Comparison of ENCODE assay signal across 1 cellular context in the genomic region with DNA sequence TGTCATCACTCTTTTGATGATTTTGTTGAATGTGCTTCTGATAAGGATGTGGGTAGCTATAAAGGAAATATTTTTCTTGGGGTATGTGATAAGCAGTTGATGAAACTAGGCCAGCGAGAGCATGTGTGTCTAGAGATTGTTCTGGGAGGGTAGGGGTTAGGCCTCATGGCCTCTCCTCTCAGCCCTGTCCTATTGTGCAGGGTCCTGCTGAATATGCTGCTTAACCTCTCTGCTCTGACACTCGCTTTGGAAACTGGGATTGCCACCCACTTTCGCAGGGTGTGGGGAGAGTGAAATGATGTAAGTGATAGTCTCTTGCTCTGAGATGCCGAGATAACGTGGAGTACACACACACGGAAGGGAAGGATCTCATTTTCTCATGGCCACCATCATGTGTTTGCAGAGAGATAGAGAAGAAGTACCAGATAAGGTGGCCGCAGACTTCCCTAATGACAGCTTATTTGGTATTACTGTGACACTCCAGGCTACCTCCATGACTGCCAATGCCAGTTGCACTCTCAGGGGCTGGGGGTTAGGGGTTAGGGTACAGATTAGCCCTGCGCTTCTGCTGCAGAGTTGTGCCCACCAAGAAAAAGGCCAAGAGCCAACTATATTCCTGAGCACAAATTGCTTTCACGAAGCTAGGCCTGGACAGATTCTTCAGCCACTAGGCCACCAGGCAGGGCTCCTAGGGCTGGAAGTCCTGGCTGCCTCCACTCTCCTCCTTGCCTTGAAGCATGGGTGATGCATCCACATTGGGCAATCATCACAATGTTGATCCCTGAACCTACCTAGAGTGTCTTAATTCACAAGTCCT.
A peak's percentile ranks its signal among the peaks of the same experiment; 100 is the strongest.
TF ChIP-seq lines count a peak whose summit lies in the region.

No MANE protein-coding gene starts in this region.

TF ChIP-seq in K562, 482 proteins besides CTCF, POLR2A, EP300 and RAD21 (continued from another document and continues in another):
- TF ChIP-seq, protein P1, sequence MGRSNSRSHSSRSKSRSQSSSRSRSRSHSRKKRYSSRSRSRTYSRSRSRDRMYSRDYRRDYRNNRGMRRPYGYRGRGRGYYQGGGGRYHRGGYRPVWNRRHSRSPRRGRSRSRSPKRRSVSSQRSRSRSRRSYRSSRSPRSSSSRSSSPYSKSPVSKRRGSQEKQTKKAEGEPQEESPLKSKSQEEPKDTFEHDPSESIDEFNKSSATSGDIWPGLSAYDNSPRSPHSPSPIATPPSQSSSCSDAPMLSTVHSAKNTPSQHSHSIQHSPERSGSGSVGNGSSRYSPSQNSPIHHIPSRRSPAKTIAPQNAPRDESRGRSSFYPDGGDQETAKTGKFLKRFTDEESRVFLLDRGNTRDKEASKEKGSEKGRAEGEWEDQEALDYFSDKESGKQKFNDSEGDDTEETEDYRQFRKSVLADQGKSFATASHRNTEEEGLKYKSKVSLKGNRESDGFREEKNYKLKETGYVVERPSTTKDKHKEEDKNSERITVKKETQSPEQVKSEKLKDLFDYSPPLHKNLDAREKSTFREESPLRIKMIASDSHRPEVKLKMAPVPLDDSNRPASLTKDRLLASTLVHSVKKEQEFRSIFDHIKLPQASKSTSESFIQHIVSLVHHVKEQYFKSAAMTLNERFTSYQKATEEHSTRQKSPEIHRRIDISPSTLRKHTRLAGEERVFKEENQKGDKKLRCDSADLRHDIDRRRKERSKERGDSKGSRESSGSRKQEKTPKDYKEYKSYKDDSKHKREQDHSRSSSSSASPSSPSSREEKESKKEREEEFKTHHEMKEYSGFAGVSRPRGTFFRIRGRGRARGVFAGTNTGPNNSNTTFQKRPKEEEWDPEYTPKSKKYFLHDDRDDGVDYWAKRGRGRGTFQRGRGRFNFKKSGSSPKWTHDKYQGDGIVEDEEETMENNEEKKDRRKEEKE (IDR thresholded peaks at IDR 0.05; ENCODE audit: borderline replicate concordance in 1 of 2, control insufficient read depth in 1 of 2, low read depth in 2 of 2, low read length in 1 of 2): no peak
- TF ChIP-seq DACH1 (IDR thresholded peaks at IDR 0.05; ENCODE audit: partially characterized antibody): peak; percentile 76
- TF ChIP-seq POLR2G (IDR thresholded peaks at IDR 0.05; ENCODE audit: low read depth, low read length): no peak
- peak; percentile 48; the same call in 1 of the 2 replicates for TF ChIP-seq BHLHE40 (IDR thresholded peaks at IDR 0.05; ENCODE audit: low read length)
- peak; percentile 90 for TF ChIP-seq BCOR (IDR thresholded peaks at IDR 0.05)
- TF ChIP-seq MBD2 (IDR thresholded peaks at IDR 0.05; ENCODE audit: borderline replicate concordance, low read depth): peak; percentile 90
- TF ChIP-seq TSC22D4 (tag; IDR thresholded peaks at IDR 0.05): no peak
- 0 out of 2 replicates have a peak, but pooled peaks have one; percentile 19 for TF ChIP-seq HDGF (IDR thresholded peaks at IDR 0.05)
- peak; percentile 66 for TF ChIP-seq DDX20 (tag; IDR thresholded peaks at IDR 0.05; ENCODE audit: low read depth)
- peak; percentile 76; the same call in 1 of the 2 replicates for TF ChIP-seq ZNF589 (CRISPR knock-in tag; IDR thresholded peaks at IDR 0.05; ENCODE audit: low read depth)
- TF ChIP-seq ZSCAN32 (CRISPR knock-in tag; IDR thresholded peaks at IDR 0.05): no peak; the same call in 1 of the 2 replicates
- TF ChIP-seq ZNF644 (tag; IDR thresholded peaks at IDR 0.05; ENCODE audit: low read depth): peak; percentile 91; the same call in 1 of the 2 replicates
- TF ChIP-seq, protein P2, sequence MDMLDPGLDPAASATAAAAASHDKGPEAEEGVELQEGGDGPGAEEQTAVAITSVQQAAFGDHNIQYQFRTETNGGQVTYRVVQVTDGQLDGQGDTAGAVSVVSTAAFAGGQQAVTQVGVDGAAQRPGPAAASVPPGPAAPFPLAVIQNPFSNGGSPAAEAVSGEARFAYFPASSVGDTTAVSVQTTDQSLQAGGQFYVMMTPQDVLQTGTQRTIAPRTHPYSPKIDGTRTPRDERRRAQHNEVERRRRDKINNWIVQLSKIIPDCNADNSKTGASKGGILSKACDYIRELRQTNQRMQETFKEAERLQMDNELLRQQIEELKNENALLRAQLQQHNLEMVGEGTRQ (CRISPR knock-in tag; IDR thresholded peaks at IDR 0.05): no peak
- TF ChIP-seq MYNN (IDR thresholded peaks at IDR 0.05): peak; percentile 94
- TF ChIP-seq MYNN (CRISPR knock-in tag; IDR thresholded peaks at IDR 0.05): no peak
- no peak for TF ChIP-seq SREBF1 (IDR thresholded peaks at IDR 0.05; ENCODE audit: borderline replicate concordance, low read depth, low read length)
- TF ChIP-seq FIP1L1 (IDR thresholded peaks at IDR 0.05; ENCODE audit: low read depth, low read length, poor library complexity, severe bottlenecking): no peak
- no peak for TF ChIP-seq HNRNPL (IDR thresholded peaks at IDR 0.05; ENCODE audit: low read depth, low read length)
- TF ChIP-seq ATF7 (IDR thresholded peaks at IDR 0.05): peak; percentile 96
- TF ChIP-seq HDAC2 (IDR thresholded peaks at IDR 0.05): peak; percentile 97
- no peak for TF ChIP-seq COPS2 (conservative IDR thresholded peaks at IDR 0.05)
- TF ChIP-seq HDAC3 (IDR thresholded peaks at IDR 0.05; ENCODE audit: borderline replicate concordance, partially characterized antibody): peak; percentile 94
- TF ChIP-seq ARHGAP35 (IDR thresholded peaks at IDR 0.05; ENCODE audit: partially characterized antibody): no peak
- TF ChIP-seq TEAD4 (IDR thresholded peaks at IDR 0.05; ENCODE audit: low read length): peak; percentile 96
- TF ChIP-seq TEAD4 (CRISPR knock-in tag; IDR thresholded peaks at IDR 0.05; ENCODE audit: borderline replicate concordance): no peak
- peak; percentile 89 for TF ChIP-seq NEUROD1 (IDR thresholded peaks at IDR 0.05; ENCODE audit: borderline replicate concordance, low read depth, low read length, partially characterized antibody)
- peak; percentile 76 to 92 for TF ChIP-seq ARNT (IDR thresholded peaks at IDR 0.05)
- no peak for TF ChIP-seq XRCC5 (IDR thresholded peaks at IDR 0.05; ENCODE audit: low read depth, low read length)
- TF ChIP-seq, protein P3, sequence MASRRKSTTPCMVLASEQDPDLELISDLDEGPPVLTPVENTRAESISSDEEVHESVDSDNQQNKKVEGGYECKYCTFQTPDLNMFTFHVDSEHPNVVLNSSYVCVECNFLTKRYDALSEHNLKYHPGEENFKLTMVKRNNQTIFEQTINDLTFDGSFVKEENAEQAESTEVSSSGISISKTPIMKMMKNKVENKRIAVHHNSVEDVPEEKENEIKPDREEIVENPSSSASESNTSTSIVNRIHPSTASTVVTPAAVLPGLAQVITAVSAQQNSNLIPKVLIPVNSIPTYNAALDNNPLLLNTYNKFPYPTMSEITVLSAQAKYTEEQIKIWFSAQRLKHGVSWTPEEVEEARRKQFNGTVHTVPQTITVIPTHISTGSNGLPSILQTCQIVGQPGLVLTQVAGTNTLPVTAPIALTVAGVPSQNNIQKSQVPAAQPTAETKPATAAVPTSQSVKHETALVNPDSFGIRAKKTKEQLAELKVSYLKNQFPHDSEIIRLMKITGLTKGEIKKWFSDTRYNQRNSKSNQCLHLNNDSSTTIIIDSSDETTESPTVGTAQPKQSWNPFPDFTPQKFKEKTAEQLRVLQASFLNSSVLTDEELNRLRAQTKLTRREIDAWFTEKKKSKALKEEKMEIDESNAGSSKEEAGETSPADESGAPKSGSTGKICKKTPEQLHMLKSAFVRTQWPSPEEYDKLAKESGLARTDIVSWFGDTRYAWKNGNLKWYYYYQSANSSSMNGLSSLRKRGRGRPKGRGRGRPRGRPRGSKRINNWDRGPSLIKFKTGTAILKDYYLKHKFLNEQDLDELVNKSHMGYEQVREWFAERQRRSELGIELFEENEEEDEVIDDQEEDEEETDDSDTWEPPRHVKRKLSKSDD (conservative IDR thresholded peaks at IDR 0.05; ENCODE audit: low read length): 0 out of 2 replicates have a peak, but pooled peaks have one; percentile 28
- TF ChIP-seq CHD4 (IDR thresholded peaks at IDR 0.05; ENCODE audit: insufficient read depth, insufficient replicate concordance, low read depth, low read length, poor library complexity, severe bottlenecking): no peak
- no peak for TF ChIP-seq ZNF217 (CRISPR knock-in tag; IDR thresholded peaks at IDR 0.05)
- no peak for TF ChIP-seq KAT2B (IDR thresholded peaks at IDR 0.05; ENCODE audit: low read depth, low read length)
- no peak for TF ChIP-seq SNRNP70 (optimal IDR thresholded peaks at IDR 0.05; ENCODE audit: low read depth, low read length)
- peak; percentile 98 for TF ChIP-seq GATAD2A (IDR thresholded peaks at IDR 0.05)
- TF ChIP-seq, protein P4, sequence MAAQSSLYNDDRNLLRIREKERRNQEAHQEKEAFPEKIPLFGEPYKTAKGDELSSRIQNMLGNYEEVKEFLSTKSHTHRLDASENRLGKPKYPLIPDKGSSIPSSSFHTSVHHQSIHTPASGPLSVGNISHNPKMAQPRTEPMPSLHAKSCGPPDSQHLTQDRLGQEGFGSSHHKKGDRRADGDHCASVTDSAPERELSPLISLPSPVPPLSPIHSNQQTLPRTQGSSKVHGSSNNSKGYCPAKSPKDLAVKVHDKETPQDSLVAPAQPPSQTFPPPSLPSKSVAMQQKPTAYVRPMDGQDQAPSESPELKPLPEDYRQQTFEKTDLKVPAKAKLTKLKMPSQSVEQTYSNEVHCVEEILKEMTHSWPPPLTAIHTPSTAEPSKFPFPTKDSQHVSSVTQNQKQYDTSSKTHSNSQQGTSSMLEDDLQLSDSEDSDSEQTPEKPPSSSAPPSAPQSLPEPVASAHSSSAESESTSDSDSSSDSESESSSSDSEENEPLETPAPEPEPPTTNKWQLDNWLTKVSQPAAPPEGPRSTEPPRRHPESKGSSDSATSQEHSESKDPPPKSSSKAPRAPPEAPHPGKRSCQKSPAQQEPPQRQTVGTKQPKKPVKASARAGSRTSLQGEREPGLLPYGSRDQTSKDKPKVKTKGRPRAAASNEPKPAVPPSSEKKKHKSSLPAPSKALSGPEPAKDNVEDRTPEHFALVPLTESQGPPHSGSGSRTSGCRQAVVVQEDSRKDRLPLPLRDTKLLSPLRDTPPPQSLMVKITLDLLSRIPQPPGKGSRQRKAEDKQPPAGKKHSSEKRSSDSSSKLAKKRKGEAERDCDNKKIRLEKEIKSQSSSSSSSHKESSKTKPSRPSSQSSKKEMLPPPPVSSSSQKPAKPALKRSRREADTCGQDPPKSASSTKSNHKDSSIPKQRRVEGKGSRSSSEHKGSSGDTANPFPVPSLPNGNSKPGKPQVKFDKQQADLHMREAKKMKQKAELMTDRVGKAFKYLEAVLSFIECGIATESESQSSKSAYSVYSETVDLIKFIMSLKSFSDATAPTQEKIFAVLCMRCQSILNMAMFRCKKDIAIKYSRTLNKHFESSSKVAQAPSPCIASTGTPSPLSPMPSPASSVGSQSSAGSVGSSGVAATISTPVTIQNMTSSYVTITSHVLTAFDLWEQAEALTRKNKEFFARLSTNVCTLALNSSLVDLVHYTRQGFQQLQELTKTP (IDR thresholded peaks at IDR 0.05; ENCODE audit: low read depth in 1 of 2, partially characterized antibody in 2 of 2): peak; percentile 64 to 92
- peak; percentile 84 for TF ChIP-seq EP400 (IDR thresholded peaks at IDR 0.05)
- no peak for TF ChIP-seq RFX7 (CRISPR knock-in tag; IDR thresholded peaks at IDR 0.05)
- no peak for TF ChIP-seq ZNF778 (CRISPR knock-in tag; IDR thresholded peaks at IDR 0.05)
- peak; percentile 60; the same call in 1 of the 2 replicates for TF ChIP-seq DIDO1 (tag; IDR thresholded peaks at IDR 0.05; ENCODE audit: low read depth)
- peak; percentile 78 for TF ChIP-seq GABPB1 (CRISPR knock-in tag; IDR thresholded peaks at IDR 0.05)
- TF ChIP-seq, protein P5, sequence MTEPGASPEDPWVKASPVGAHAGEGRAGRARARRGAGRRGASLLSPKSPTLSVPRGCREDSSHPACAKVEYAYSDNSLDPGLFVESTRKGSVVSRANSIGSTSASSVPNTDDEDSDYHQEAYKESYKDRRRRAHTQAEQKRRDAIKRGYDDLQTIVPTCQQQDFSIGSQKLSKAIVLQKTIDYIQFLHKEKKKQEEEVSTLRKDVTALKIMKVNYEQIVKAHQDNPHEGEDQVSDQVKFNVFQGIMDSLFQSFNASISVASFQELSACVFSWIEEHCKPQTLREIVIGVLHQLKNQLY (CRISPR knock-in tag; conservative IDR thresholded peaks at IDR 0.05): no peak
- TF ChIP-seq, protein P6, sequence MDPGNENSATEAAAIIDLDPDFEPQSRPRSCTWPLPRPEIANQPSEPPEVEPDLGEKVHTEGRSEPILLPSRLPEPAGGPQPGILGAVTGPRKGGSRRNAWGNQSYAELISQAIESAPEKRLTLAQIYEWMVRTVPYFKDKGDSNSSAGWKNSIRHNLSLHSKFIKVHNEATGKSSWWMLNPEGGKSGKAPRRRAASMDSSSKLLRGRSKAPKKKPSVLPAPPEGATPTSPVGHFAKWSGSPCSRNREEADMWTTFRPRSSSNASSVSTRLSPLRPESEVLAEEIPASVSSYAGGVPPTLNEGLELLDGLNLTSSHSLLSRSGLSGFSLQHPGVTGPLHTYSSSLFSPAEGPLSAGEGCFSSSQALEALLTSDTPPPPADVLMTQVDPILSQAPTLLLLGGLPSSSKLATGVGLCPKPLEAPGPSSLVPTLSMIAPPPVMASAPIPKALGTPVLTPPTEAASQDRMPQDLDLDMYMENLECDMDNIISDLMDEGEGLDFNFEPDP (CRISPR knock-in tag; IDR thresholded peaks at IDR 0.05): no peak
- no peak for TF ChIP-seq SNIP1 (IDR thresholded peaks at IDR 0.05; ENCODE audit: low read depth)
- TF ChIP-seq RHOXF2B (CRISPR knock-in tag; conservative IDR thresholded peaks at IDR 0.05): no peak
- TF ChIP-seq ZNF699 (CRISPR knock-in tag; IDR thresholded peaks at IDR 0.05; ENCODE audit: insufficient replicate concordance): no peak
- peak; percentile 90 for TF ChIP-seq STAT5A (IDR thresholded peaks at IDR 0.05; ENCODE audit: borderline replicate concordance, low read length)
- TF ChIP-seq, protein P7, sequence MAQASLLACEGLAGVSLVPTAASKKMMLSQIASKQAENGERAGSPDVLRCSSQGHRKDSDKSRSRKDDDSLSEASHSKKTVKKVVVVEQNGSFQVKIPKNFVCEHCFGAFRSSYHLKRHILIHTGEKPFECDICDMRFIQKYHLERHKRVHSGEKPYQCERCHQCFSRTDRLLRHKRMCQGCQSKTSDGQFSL (CRISPR knock-in tag; IDR thresholded peaks at IDR 0.05): no peak
- TF ChIP-seq, protein P7 (tag; IDR thresholded peaks at IDR 0.05): 0 out of 4 replicates have a peak, but pooled peaks of 1 of the 2 experiments have one; percentile 39
- TF ChIP-seq, protein P8, sequence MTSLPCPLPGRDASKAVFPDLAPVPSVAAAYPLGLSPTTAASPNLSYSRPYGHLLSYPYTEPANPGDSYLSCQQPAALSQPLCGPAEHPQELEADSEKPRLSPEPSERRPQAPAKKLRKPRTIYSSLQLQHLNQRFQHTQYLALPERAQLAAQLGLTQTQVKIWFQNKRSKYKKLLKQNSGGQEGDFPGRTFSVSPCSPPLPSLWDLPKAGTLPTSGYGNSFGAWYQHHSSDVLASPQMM (CRISPR knock-in tag; IDR thresholded peaks at IDR 0.05): no peak
- no peak for TF ChIP-seq TGIF2 (CRISPR knock-in tag; IDR thresholded peaks at IDR 0.05)
- TF ChIP-seq HSF4 (CRISPR knock-in tag; IDR thresholded peaks at IDR 0.05; ENCODE audit: borderline replicate concordance): peak; percentile 83; the same call in 1 of the 2 replicates
- no peak for TF ChIP-seq ASH1L (IDR thresholded peaks at IDR 0.05; ENCODE audit: borderline replicate concordance, low read depth, partially characterized antibody)
- no peak for TF ChIP-seq YBX1 (IDR thresholded peaks at IDR 0.05)
- TF ChIP-seq BRD4 (IDR thresholded peaks at IDR 0.05): no peak
